ENCODE assay signal across 30 cellular contexts in the genomic region with DNA sequence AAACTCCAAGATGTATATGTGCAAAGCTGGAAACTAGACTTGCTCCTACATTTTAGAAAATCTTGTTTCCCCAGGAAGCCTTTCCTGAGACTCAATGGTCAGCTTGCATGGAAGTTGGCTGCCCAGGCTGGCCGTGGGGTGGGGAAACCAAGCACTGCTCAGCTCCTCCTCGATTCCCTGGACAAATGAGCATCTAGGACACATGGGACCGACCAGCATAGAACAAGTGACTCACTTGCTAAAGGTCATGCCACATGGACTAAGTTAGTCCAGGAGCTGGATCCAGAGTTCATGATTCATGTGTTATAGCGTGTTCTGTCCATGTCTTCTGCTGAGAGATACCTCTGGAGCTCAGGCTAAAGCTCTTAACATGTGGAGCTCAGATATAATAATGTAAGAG. TPM values are rescaled to one million over a fixed set of nuclear protein-coding genes. Genes with fewer than 3 reads are reported as not detected.
"Had no signal": no experiment of that assay in that cellular context is flagged by ENCODE, and none has a peak within 500 bp of the region (broad histone marks: within the 10 kb centered on the region; RNA-seq: fewer than 3 reads in every experiment).

No MANE protein-coding gene starts in this region.

- DNase-seq: activated B cell treated with CpG ODN at 0.5 μM for 24 hours; activated CD4-positive, alpha-beta T cell treated with anti-CD3 and anti-CD28 coated beads for 36 hours; activated CD4-positive, alpha-beta T cell treated with anti-CD3 and anti-CD28 coated beads, Interleukin-2, amount 50 U/mL, for 4 hours; activated CD8-positive, alpha-beta memory T cell treated with anti-CD3 and anti-CD28 coated beads for 24 hours; activated CD8-positive, alpha-beta memory T cell treated with anti-CD3 and anti-CD28 coated beads, Interleukin-2, amount 50 U/mL, for 4 hours; activated naive CD4-positive, alpha-beta T cell; activated T-cell treated with anti-CD3 and anti-CD28 coated beads, Interleukin-2, amount 50 U/mL, for 24 hours; foreskin keratinocyte; immature natural killer cell; kidney glomerular epithelial cell; left lung; naive thymus-derived CD8-positive, alpha-beta T cell; retina; stimulated activated CD4-positive, alpha-beta T cell treated with anti-CD3 and anti-CD28 coated beads, Interleukin-12 subunit alpha, Interleukin-12 subunit beta, amount 100 ng/mL, for 4 hours; substantia nigra; T-helper 9 cell had no signal

- H3K27me3 ChIP-seq: adrenal gland, breast epithelium, esophagus muscularis mucosa, foreskin keratinocyte, hepatocyte, left lung, neural progenitor cell, thyroid gland had no signal

- H3K36me3 ChIP-seq: adrenal gland, breast epithelium, esophagus muscularis mucosa, left lung, neural progenitor cell, thyroid gland had no signal

- H3K9me3 ChIP-seq: adrenal gland, breast epithelium, esophagus muscularis mucosa, left lung, thyroid gland had no signal

- H3K4me3 ChIP-seq: adrenal gland, breast epithelium, coronary artery, esophagus muscularis mucosa, hepatocyte, left lung, neural progenitor cell, thyroid gland had no signal

- H3K27ac ChIP-seq: adrenal gland, esophagus muscularis mucosa, foreskin keratinocyte, hepatocyte, left lung, neural progenitor cell, thyroid gland had no signal

- ATAC-seq: activated CD4-positive, alpha-beta T cell treated with anti-CD3 and anti-CD28 coated beads for 36 hours; activated T-helper 17 cell treated with anti-CD3 and anti-CD28 coated beads, Interleukin-2, amount 50 U/mL, for 72 hours; foreskin keratinocyte; left lung; naive thymus-derived CD8-positive, alpha-beta T cell had no signal

RNA-seq across cellular contexts. Expression of a gene that starts 6.2 kb away (rescaled TPM):
- total RNA-seq: activated B cell treated with CpG ODN at 0.5 μM for 24 hours; activated CD4-positive, alpha-beta T cell treated with anti-CD3 and anti-CD28 coated beads for 36 hours; activated T-helper 17 cell treated with anti-CD3 and anti-CD28 coated beads, Interleukin-2, amount 50 U/mL, for 72 hours; astrocyte; hepatocyte; lung microvascular endothelial cell; mesothelial cell of epicardium; naive thymus-derived CD8-positive, alpha-beta T cell; progenitor cell of endocrine pancreas; T-helper 1 cell treated with Interleukin-12 subunit alpha and Interleukin-12 subunit beta and Interleukin-4 antibody, amounts not matched to agents 30 ng/mL and 1 ng/mL, for 36 hours had no signal
- polyA plus RNA-seq: hepatocyte; immature natural killer cell; naive thymus-derived CD8-positive, alpha-beta T cell had no signal

RNA-seq across cellular contexts. Expression of a gene that starts 14.4 kb away (rescaled TPM):
- total RNA-seq: activated B cell treated with CpG ODN at 0.5 μM for 24 hours; activated CD4-positive, alpha-beta T cell treated with anti-CD3 and anti-CD28 coated beads for 36 hours; activated T-helper 17 cell treated with anti-CD3 and anti-CD28 coated beads, Interleukin-2, amount 50 U/mL, for 72 hours; esophagus muscularis mucosa; left lung; lung microvascular endothelial cell; mesothelial cell of epicardium; naive thymus-derived CD8-positive, alpha-beta T cell; T-helper 1 cell treated with Interleukin-12 subunit alpha and Interleukin-12 subunit beta and Interleukin-4 antibody, amounts not matched to agents 30 ng/mL and 1 ng/mL, for 36 hours; urinary bladder had no signal
- polyA plus RNA-seq: foreskin keratinocyte, immature natural killer cell had no signal
